Comparison of ENCODE assay signal across 8 cellular contexts in the genomic region with DNA sequence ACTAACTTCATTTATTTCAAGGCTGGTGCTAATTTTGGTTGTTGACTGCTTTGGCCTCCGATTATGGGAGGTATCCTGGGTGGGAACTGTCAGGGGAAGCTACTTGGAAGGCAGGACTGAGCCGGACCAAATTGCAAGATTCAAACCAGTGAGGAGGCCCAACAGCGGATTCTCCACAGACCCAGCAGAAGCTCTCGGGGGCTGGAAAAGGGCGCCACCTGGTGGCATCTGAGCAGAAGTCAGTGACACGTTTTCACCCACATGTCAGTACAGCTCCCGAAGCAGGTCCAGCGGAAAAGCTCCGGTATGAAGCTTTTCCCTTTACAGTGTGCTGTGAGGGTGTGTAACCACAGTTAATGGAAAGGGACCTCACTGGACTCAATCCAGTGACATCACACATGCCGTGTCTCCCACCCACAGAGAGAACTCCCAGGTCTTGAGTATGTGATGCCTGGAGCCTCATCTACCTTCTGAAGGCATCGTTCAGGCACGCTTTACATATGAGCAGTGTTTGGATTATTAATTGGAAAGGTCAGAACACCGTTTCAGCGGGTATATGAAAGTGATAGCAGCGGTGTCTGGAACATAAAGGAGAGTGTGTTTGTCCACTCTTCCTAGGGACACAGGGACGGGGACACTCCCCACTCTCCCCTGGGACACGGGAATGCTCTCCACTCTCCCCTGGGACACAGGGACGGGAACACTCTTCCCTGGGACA. TPM values are rescaled to one million over a fixed set of nuclear protein-coding genes. Genes with fewer than 3 reads are reported as not detected.
DNase-seq lines count a peak whose midpoint lies in the region; ATAC-seq and TF ChIP-seq lines count a peak whose summit lies in the region.

No MANE protein-coding gene starts in this region.

- TF ChIP-seq CTCF in coronary artery (IDR thresholded peaks at IDR 0.05) = peak; percentile 78
- peak in 1 of 3 donors; percentile 26 for TF ChIP-seq CTCF in lower leg skin (IDR thresholded peaks at IDR 0.05)

- peak overlapping the region; percentile 54 for H3K27ac Mint-ChIP-seq in activated CD4-positive, alpha-beta T cell treated with anti-CD3 and anti-CD28 coated beads, Interleukin-2, amount 10 ng/mL, durations not matched to agents 24 days and 14 days

- no peak overlapping the region for H3K27ac ChIP-seq in coronary artery

- 30% methylated on average over 18 of the region's 18 CpGs for WGBS in lower leg skin, 2 donors

- H3K4me3 ChIP-seq in coronary artery (no peak overlapping the region), lower leg skin (ENCODE audit: low read depth, poor library complexity, severe bottlenecking) (no peak overlapping the region)

- TF ChIP-seq POLR2A in lower leg skin (IDR thresholded peaks at IDR 0.05) = no peak

- DNase-seq in DMS153 (lab: John Stamatoyannopoulos, UW) (peak; percentile 50), NCI-H526 treated with DMSO at 0.1 percent for 48 hours (lab: John Stamatoyannopoulos, UW) (peak; percentile 87), coronary artery (ENCODE audit: low spot score) (peak; percentile 82), lower leg skin (ENCODE audit: low spot score in 2 of 2) (peak; percentile 70 to 96)
- peak; percentile 93 for DNase-seq in activated CD4-positive, alpha-beta T cell treated with anti-CD3 and anti-CD28 coated beads, Interleukin-2, amount 10 ng/mL, durations not matched to agents 24 days and 14 days
- peak; percentile 61 to 73 (median 70) for DNase-seq in stimulated activated CD4-positive, alpha-beta T cell treated with anti-CD3 and anti-CD28 coated beads, TNF-alpha, amount 100 ng/mL, for 48 hours (ENCODE audit: low read depth in 3 of 3)

- peak; percentile 76 for ATAC-seq in HG03135 (IDR thresholded peaks at IDR 0.05; ENCODE audit: unreplicated experiment)
- ATAC-seq in HG02981 (IDR thresholded peaks at IDR 0.05; ENCODE audit: unreplicated experiment) = no peak

- peaks cover 3% of the 10 kb centered on the region for H3K36me3 Mint-ChIP-seq in activated CD4-positive, alpha-beta T cell treated with anti-CD3 and anti-CD28 coated beads, Interleukin-2, amount 10 ng/mL, durations not matched to agents 24 days and 14 days (ENCODE audit: low read depth)

- peaks cover 6% of the 10 kb centered on the region for H3K9me3 Mint-ChIP-seq in activated CD4-positive, alpha-beta T cell treated with anti-CD3 and anti-CD28 coated beads, Interleukin-2, amount 10 ng/mL, durations not matched to agents 24 days and 14 days

- H3K27me3 Mint-ChIP-seq in activated CD4-positive, alpha-beta T cell treated with anti-CD3 and anti-CD28 coated beads, Interleukin-2, amount 10 ng/mL, durations not matched to agents 24 days and 14 days = peaks cover 33% of the 10 kb centered on the region

- no peak overlapping the region for H3K4me3 Mint-ChIP-seq in activated CD4-positive, alpha-beta T cell treated with anti-CD3 and anti-CD28 coated beads, Interleukin-2, amount 10 ng/mL, durations not matched to agents 24 days and 14 days

- intact Hi-C loops in activated CD4-positive, alpha-beta T cell treated with anti-CD3 and anti-CD28 coated beads, Interleukin-2, amount 10 ng/mL, durations not matched to agents 24 days and 14 days (cut with micrococcal nuclease) = loop anchor here (1.0 to 10.0 kb wide), 3 partner anchors 14 to 460 kb away; no protein-coding TSS in a partner anchor
- intact Hi-C loops in lower leg skin (cut with DNase I; ENCODE audit: low total_unique reads) = loop anchor here (10.0 kb wide), 1 partner anchor 200 kb away; no protein-coding TSS in a partner anchor

- H3K4me1 Mint-ChIP-seq in activated CD4-positive, alpha-beta T cell treated with anti-CD3 and anti-CD28 coated beads, Interleukin-2, amount 10 ng/mL, durations not matched to agents 24 days and 14 days = peaks cover 4% of the 10 kb centered on the region

RNA-seq across cellular contexts. Expression of gene P2RX2, which starts 3.6 kb away (rescaled TPM):
- not detected in 2 replicates for total RNA-seq in activated CD4-positive, alpha-beta T cell treated with anti-CD3 and anti-CD28 coated beads, Interleukin-2, amount 10 ng/mL, durations not matched to agents 24 days and 14 days
- total RNA-seq in lower leg skin = not detected

RNA-seq across cellular contexts. Expression of gene LRCOL1, which starts 4.6 kb away (rescaled TPM):
- not detected in 2 replicates for total RNA-seq in activated CD4-positive, alpha-beta T cell treated with anti-CD3 and anti-CD28 coated beads, Interleukin-2, amount 10 ng/mL, durations not matched to agents 24 days and 14 days
- total RNA-seq in lower leg skin = not detected
